Comparison of ENCODE assay signal across 18 cellular contexts in genomic region chr18:46428368-46428767, GRCh38.
A peak's percentile ranks its signal among the peaks of the same experiment; 100 is the strongest.
DNase-seq lines count a peak whose midpoint lies in the region; ATAC-seq lines count a peak whose summit lies in the region.
"Had no signal": no experiment of that assay in that cellular context is flagged by ENCODE, and none has a peak within 500 bp of the region (broad histone marks: within the 10 kb centered on the region; RNA-seq: fewer than 3 reads in every experiment).

No MANE protein-coding gene starts in this region.

- WGBS in right cardiac atrium, result 67% methylated on average over 3 of the region's 3 CpGs

- H3K9me3 ChIP-seq in right cardiac atrium (ENCODE audit: control insufficient read depth, low read length), result no peaks in the 10 kb centered on the region
- H3K9me3 ChIP-seq: BLaER1, Caco-2, HAP-1 had no signal

- H3K27ac Mint-ChIP-seq in activated CD8-positive, alpha-beta memory T cell treated with anti-CD3 and anti-CD28 coated beads, Interleukin-2, amount 10 ng/mL, durations not matched to agents 7 days and 5 days, result no peak overlapping the region
- H3K27ac Mint-ChIP-seq in central memory CD8-positive, alpha-beta T cell (ENCODE audit: low read depth), result peak overlapping the region; percentile 11
- H3K27ac Mint-ChIP-seq: B cell; CD4-positive, CD25-positive, alpha-beta regulatory T cell; CD8-positive, alpha-beta T cell; HFFc6 had no signal

- no peak overlapping the region for H3K4me3 ChIP-seq in right cardiac atrium (ENCODE audit: low read length)
- H3K4me3 ChIP-seq: BLaER1, HAP-1 had no signal

- intact Hi-C loops in left ventricle myocardium superior (cut with micrococcal nuclease), result no loop called here
- intact Hi-C loops in right cardiac atrium (cut with DNase I), result no loop called here

- no peak for ATAC-seq in activated CD8-positive, alpha-beta memory T cell treated with anti-CD3 and anti-CD28 coated beads, Interleukin-2, amount 10 ng/mL, durations not matched to agents 7 days and 5 days
- ATAC-seq in left ventricle myocardium superior, result peak; percentile 65
- no peak for ATAC-seq in right cardiac atrium
- no peak for ATAC-seq in central memory CD8-positive, alpha-beta T cell (replicated peaks; ENCODE audit: extremely low read depth, poor library complexity, severe bottlenecking)
- ATAC-seq: CD8-positive, alpha-beta T cell had no signal

- CTCF ChIA-PET in activated CD8-positive, alpha-beta memory T cell treated with anti-CD3 and anti-CD28 coated beads, Interleukin-2, amount 10 ng/mL, durations not matched to agents 7 days and 5 days (lab: Charles Lee), result interaction anchor here (1.4 kb wide), 1 partner anchor 147 kb away, joined by 4 read pairs; no protein-coding TSS in a partner anchor

- no peaks in the 10 kb centered on the region for H3K9me3 Mint-ChIP-seq in activated CD8-positive, alpha-beta memory T cell treated with anti-CD3 and anti-CD28 coated beads, Interleukin-2, amount 10 ng/mL, durations not matched to agents 7 days and 5 days (ENCODE audit: low read depth)
- H3K9me3 Mint-ChIP-seq in central memory CD8-positive, alpha-beta T cell, result no peaks in the 10 kb centered on the region
- H3K9me3 Mint-ChIP-seq: CD4-positive, CD25-positive, alpha-beta regulatory T cell; CD8-positive, alpha-beta T cell; HFFc6 had no signal

- peak; percentile 20 for DNase-seq in activated CD8-positive, alpha-beta memory T cell treated with anti-CD3 and anti-CD28 coated beads, Interleukin-2, amount 50 U/mL, for 48 hours
- no peak for DNase-seq in activated CD8-positive, alpha-beta memory T cell treated with anti-CD3 and anti-CD28 coated beads, Interleukin-2, amount 10 ng/mL, durations not matched to agents 7 days and 5 days
- no peak for DNase-seq in left ventricle myocardium superior
- DNase-seq in right cardiac atrium, result no peak
- no peak for DNase-seq in central memory CD8-positive, alpha-beta T cell (ENCODE audit: low spot score in 2 of 2)
- DNase-seq in OCI-M1 (lab: John Stamatoyannopoulos, UW), result no peak
- DNase-seq: Caco-2; CD4-positive, CD25-positive, alpha-beta regulatory T cell; CD8-positive, alpha-beta T cell; DMS153; DND-41; GOT3; HFFc6 had no signal

- H3K27me3 Mint-ChIP-seq in activated CD8-positive, alpha-beta memory T cell treated with anti-CD3 and anti-CD28 coated beads, Interleukin-2, amount 10 ng/mL, durations not matched to agents 7 days and 5 days, result peaks cover 19% of the 10 kb centered on the region
- peaks cover 45% of the 10 kb centered on the region for H3K27me3 Mint-ChIP-seq in central memory CD8-positive, alpha-beta T cell

- no peak overlapping the region for H3K27ac ChIP-seq in right cardiac atrium (ENCODE audit: low read length)
- H3K27ac ChIP-seq: 22Rv1, BLaER1, C4-2B had no signal

- H3K4me1 ChIP-seq in right cardiac atrium (ENCODE audit: control insufficient read depth, insufficient read depth, low read length), result no peaks in the 10 kb centered on the region
- H3K4me1 ChIP-seq: Caco-2, HAP-1 had no signal

- no peaks in the 10 kb centered on the region for H3K27me3 ChIP-seq in right cardiac atrium (ENCODE audit: control insufficient read depth, insufficient read depth)
- H3K27me3 ChIP-seq: BLaER1 had no signal

- no peaks in the 10 kb centered on the region for H3K4me1 Mint-ChIP-seq in activated CD8-positive, alpha-beta memory T cell treated with anti-CD3 and anti-CD28 coated beads, Interleukin-2, amount 10 ng/mL, durations not matched to agents 7 days and 5 days
- no peaks in the 10 kb centered on the region for H3K4me1 Mint-ChIP-seq in central memory CD8-positive, alpha-beta T cell
- H3K4me1 Mint-ChIP-seq: B cell; CD4-positive, CD25-positive, alpha-beta regulatory T cell had no signal

- no peak overlapping the region for H3K4me3 Mint-ChIP-seq in activated CD8-positive, alpha-beta memory T cell treated with anti-CD3 and anti-CD28 coated beads, Interleukin-2, amount 10 ng/mL, durations not matched to agents 7 days and 5 days
- H3K4me3 Mint-ChIP-seq in central memory CD8-positive, alpha-beta T cell, result no peak overlapping the region
- H3K4me3 Mint-ChIP-seq: B cell; CD4-positive, CD25-positive, alpha-beta regulatory T cell; CD8-positive, alpha-beta T cell; HFFc6 had no signal

- H3K36me3 Mint-ChIP-seq in activated CD8-positive, alpha-beta memory T cell treated with anti-CD3 and anti-CD28 coated beads, Interleukin-2, amount 10 ng/mL, durations not matched to agents 7 days and 5 days, result no peaks in the 10 kb centered on the region
- no peaks in the 10 kb centered on the region for H3K36me3 Mint-ChIP-seq in central memory CD8-positive, alpha-beta T cell (ENCODE audit: insufficient read depth)
- H3K36me3 Mint-ChIP-seq: CD4-positive, CD25-positive, alpha-beta regulatory T cell; CD8-positive, alpha-beta T cell had no signal
